8 cellular contexts compared by ENCODE assay signal in genomic region chr14:49977126-49977841, GRCh38.
DNase-seq lines count a peak whose midpoint lies in the region; ATAC-seq and TF ChIP-seq lines count a peak whose summit lies in the region.

No MANE protein-coding gene starts in this region.

- TF ChIP-seq CTCF in GM12865 (IDR thresholded peaks at IDR 0.05; ENCODE audit: insufficient read depth, low read depth, low read length, missing control alignments): no peak

- H3K4me3 Mint-ChIP-seq in stimulated activated naive CD8-positive, alpha-beta T cell treated with anti-CD3 and anti-CD28 coated beads, Interleukin-15, Interleukin-2, amounts not matched to agents 100 ng/mL and 50 ng/mL, for 24 hours: peak overlapping the region; percentile 11

- peaks cover 92% of the 10 kb centered on the region for H3K4me1 Mint-ChIP-seq in stimulated activated naive CD8-positive, alpha-beta T cell treated with anti-CD3 and anti-CD28 coated beads, Interleukin-15, Interleukin-2, amounts not matched to agents 100 ng/mL and 50 ng/mL, for 24 hours (ENCODE audit: low read depth)

- DNase-seq in GM12865 (ENCODE audit: low read depth): peak; percentile 76
- peak; percentile 41 for DNase-seq in NAMALWA (ENCODE audit: low spot score)
- peak; percentile 58 for DNase-seq in activated naive CD4-positive, alpha-beta T cell treated with anti-CD3 and anti-CD28 coated beads, Interleukin-2, amount 50 U/mL, for 16 hours
- DNase-seq in HuH-7 (ENCODE audit: low spot score): no peak
- no peak for DNase-seq in NCI-H2029 (lab: John Stamatoyannopoulos, UW)
- DNase-seq in DMS53 treated with DMSO at 0.1 percent for 48 hours (lab: John Stamatoyannopoulos, UW; ENCODE audit: unreplicated experiment): no peak

- ATAC-seq in GM21737 (IDR thresholded peaks at IDR 0.05; ENCODE audit: unreplicated experiment): peak; percentile 58

- no peaks in the 10 kb centered on the region for H3K27me3 Mint-ChIP-seq in stimulated activated naive CD8-positive, alpha-beta T cell treated with anti-CD3 and anti-CD28 coated beads, Interleukin-15, Interleukin-2, amounts not matched to agents 100 ng/mL and 50 ng/mL, for 24 hours

- peak overlapping the region; percentile 11 for H3K4me3 ChIP-seq in GM12865 (ENCODE audit: low read depth, low read length)

- H3K27ac Mint-ChIP-seq in stimulated activated naive CD8-positive, alpha-beta T cell treated with anti-CD3 and anti-CD28 coated beads, Interleukin-15, Interleukin-2, amounts not matched to agents 100 ng/mL and 50 ng/mL, for 24 hours: peak overlapping the region; percentile 86

- no peaks in the 10 kb centered on the region for H3K9me3 Mint-ChIP-seq in stimulated activated naive CD8-positive, alpha-beta T cell treated with anti-CD3 and anti-CD28 coated beads, Interleukin-15, Interleukin-2, amounts not matched to agents 100 ng/mL and 50 ng/mL, for 24 hours

- H3K36me3 Mint-ChIP-seq in stimulated activated naive CD8-positive, alpha-beta T cell treated with anti-CD3 and anti-CD28 coated beads, Interleukin-15, Interleukin-2, amounts not matched to agents 100 ng/mL and 50 ng/mL, for 24 hours (ENCODE audit: low read depth): peaks cover 4% of the 10 kb centered on the region

Comparison
In these comparisons a context has a peak if more than half of its experiments do, and no peak if none do; other contexts are left out.
1. DNase-seq: peak in GM12865 (single experiment), NAMALWA (single experiment) and activated naive CD4-positive, alpha-beta T cell treated with anti-CD3 and anti-CD28 coated beads, Interleukin-2, amount 50 U/mL, for 16 hours (single experiment); none in HuH-7 (single experiment), NCI-H2029 (single experiment) and DMS53 treated with DMSO at 0.1 percent for 48 hours (single experiment).